Comparison of ENCODE assay signal across 1 cellular context in genomic region chr6:43759157-43759925, GRCh38.
TF ChIP-seq lines count a peak whose summit lies in the region.

No MANE protein-coding gene starts in this region.

TF ChIP-seq in K562, 482 proteins besides CTCF, POLR2A, EP300 and RAD21 (continued from another document):
- no peak for TF ChIP-seq ZNF740 (CRISPR knock-in tag; IDR thresholded peaks at IDR 0.05)
- no peak for TF ChIP-seq ZNF740 (tag; IDR thresholded peaks at IDR 0.05)
